8 cellular contexts compared by ENCODE assay signal in the genomic region with DNA sequence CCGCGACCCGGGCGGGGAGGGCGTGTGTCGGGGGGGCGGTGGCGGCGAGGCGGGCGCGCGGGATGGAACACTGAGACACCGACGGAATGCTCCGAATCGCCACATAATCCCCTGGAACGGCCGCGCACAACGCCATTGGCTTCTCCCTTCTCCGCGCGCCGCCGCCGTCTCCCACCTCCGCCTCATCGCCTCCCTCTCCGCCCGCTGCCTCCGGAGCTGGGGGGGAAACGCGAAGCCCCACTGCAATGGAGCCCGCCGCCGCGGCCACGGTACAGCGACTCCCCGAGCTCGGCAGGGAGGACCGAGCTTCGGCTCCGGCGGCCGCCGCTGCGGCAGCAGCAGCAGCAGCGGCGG. TPM values are rescaled to one million over a fixed set of nuclear protein-coding genes. Genes with fewer than 3 reads are reported as not detected.
DNase-seq lines count a peak whose midpoint lies in the region; ATAC-seq and TF ChIP-seq lines count a peak whose summit lies in the region.

A gene (plus strand): TSS at position 103 of the 354 bp plus-strand sequence. CDS start 143 bp downstream, at position 246.

- TF ChIP-seq CTCF in heart right ventricle (IDR thresholded peaks at IDR 0.05): no peak
- no peak for TF ChIP-seq CTCF in kidney epithelial cell (IDR thresholded peaks at IDR 0.05; ENCODE audit: insufficient read depth, low read length, poor library complexity, severe bottlenecking)

- no peaks in the 10 kb centered on the region for H3K27me3 ChIP-seq in heart right ventricle
- no peaks in the 10 kb centered on the region for H3K27me3 ChIP-seq in kidney epithelial cell (ENCODE audit: control insufficient read depth, insufficient read depth, low read length)

- no peaks in the 10 kb centered on the region for H3K9me3 ChIP-seq in heart right ventricle

- no peak for DNase-seq in heart right ventricle
- no peak for DNase-seq in Right ventricle myocardium superior
- DNase-seq in activated naive CD8-positive, alpha-beta T cell treated with anti-CD3 and anti-CD28 coated beads, Interleukin-2, amount 50 U/mL, for 24 hours: no peak
- DNase-seq in kidney epithelial cell (ENCODE audit: low read depth): no peak
- peak in 1 of 49 donors; percentile 99 for DNase-seq in substantia nigra (lab: John Stamatoyannopoulos, UW)
- no peak for DNase-seq in NCI-H1930 (lab: John Stamatoyannopoulos, UW)
- no peak for DNase-seq in KG1 (lab: John Stamatoyannopoulos, UW)

- H3K27ac ChIP-seq in heart right ventricle (peak within 1 kb of the TSS; percentile 89 to 96 (median 91)), substantia nigra (ENCODE audit: low read depth, low read length, poor library complexity, severe bottlenecking) (peak within 1 kb of the TSS; percentile 93)

- ATAC-seq in heart right ventricle: no peak
- ATAC-seq in Right ventricle myocardium superior (ENCODE audit: poor library complexity): no peak
- ATAC-seq in HG03139 (IDR thresholded peaks at IDR 0.05; ENCODE audit: unreplicated experiment): peak; percentile 19
- no peak for ATAC-seq in activated naive CD8-positive, alpha-beta T cell treated with anti-CD3 and anti-CD28 coated beads, Interleukin-2, amount 50 U/mL, for 24 hours

- H3K4me3 ChIP-seq in heart right ventricle (peak within 1 kb of the TSS; percentile 75 to 83 (median 78)), kidney epithelial cell (ENCODE audit: low read depth, low read length) (peak within 1 kb of the TSS; percentile 76)

- 0% methylated on average over 37 to 51 of the region's 51 CpGs for WGBS in heart right ventricle, 2 donors

- H3K27ac Mint-ChIP-seq in activated naive CD8-positive, alpha-beta T cell treated with anti-CD3 and anti-CD28 coated beads, Interleukin-2, amount 50 U/mL, for 24 hours: peak within 1 kb of the TSS; percentile 68

- intact Hi-C loops in heart right ventricle (cut with DNase I): loop anchor here (1.0 to 10.0 kb wide), 19 partner anchors 82 to 709 kb away; a partner anchor contains a TSS
- intact Hi-C loops in Right ventricle myocardium superior (cut with DNase I): no loop called here

- no peaks in the 10 kb centered on the region for H3K27me3 Mint-ChIP-seq in activated naive CD8-positive, alpha-beta T cell treated with anti-CD3 and anti-CD28 coated beads, Interleukin-2, amount 50 U/mL, for 24 hours

- peak within 1 kb of the TSS; percentile 77 for H3K4me3 Mint-ChIP-seq in activated naive CD8-positive, alpha-beta T cell treated with anti-CD3 and anti-CD28 coated beads, Interleukin-2, amount 50 U/mL, for 24 hours

- H3K36me3 ChIP-seq in heart right ventricle (no peaks in the 10 kb centered on the region), kidney epithelial cell (ENCODE audit: control insufficient read depth, insufficient read depth, low read length) (no peaks in the 10 kb centered on the region)

- H3K4me1 Mint-ChIP-seq in activated naive CD8-positive, alpha-beta T cell treated with anti-CD3 and anti-CD28 coated beads, Interleukin-2, amount 50 U/mL, for 24 hours: peaks cover 39% of the 10 kb centered on the region

- H3K9me3 Mint-ChIP-seq in activated naive CD8-positive, alpha-beta T cell treated with anti-CD3 and anti-CD28 coated beads, Interleukin-2, amount 50 U/mL, for 24 hours: no peaks in the 10 kb centered on the region

- peaks cover 2% of the 10 kb centered on the region for H3K36me3 Mint-ChIP-seq in activated naive CD8-positive, alpha-beta T cell treated with anti-CD3 and anti-CD28 coated beads, Interleukin-2, amount 50 U/mL, for 24 hours (ENCODE audit: low read depth)

- peaks cover 3 to 38% (median 26%) of the 10 kb centered on the region in 9 donors for H3K4me1 ChIP-seq in heart right ventricle

RNA-seq across cellular contexts. Expression of the gene that starts here (rescaled TPM):
- 10 to 100 TPM in 3 of 10 donors, 1 to 10 TPM in 7; 4.2 to 10.7 (median 8.4) TPM for total RNA-seq in heart right ventricle
- 1 to 10 TPM; 1.8 to 2.0 TPM for polyA plus RNA-seq in heart right ventricle
- total RNA-seq in Right ventricle myocardium superior: 6.2 TPM
- 4.4 and 5.2 TPM in 2 replicates for total RNA-seq in kidney epithelial cell
